In genomic region chr2:105396254-105397024, GRCh38 we compare ENCODE assay signal across 8 cellular contexts. TPM values are rescaled to one million over a fixed set of nuclear protein-coding genes. Genes with fewer than 3 reads are reported as not detected.
DNase-seq lines count a peak whose midpoint lies in the region; ATAC-seq and TF ChIP-seq lines count a peak whose summit lies in the region.

No MANE protein-coding gene starts in this region.

- H3K4me2 ChIP-seq in skeletal muscle satellite cell (ENCODE audit: low read length): peak overlapping the region; percentile 87

- TF ChIP-seq CTCF in esophagus muscularis mucosa (IDR thresholded peaks at IDR 0.05) (no peak), BE2C (IDR thresholded peaks at IDR 0.05; ENCODE audit: low read depth, low read length) (no peak)

- DNase-seq in DMS53 treated with DMSO at 0.1 percent for 48 hours (lab: John Stamatoyannopoulos, UW; ENCODE audit: unreplicated experiment) (peak; percentile 28), RPMI7951 (ENCODE audit: low read depth) (peak; percentile 100), esophagus muscularis mucosa (ENCODE audit: extremely low spot score) (no peak), inferior parietal cortex (ENCODE audit: extremely low spot score) (no peak), MV-4-11 (lab: John Stamatoyannopoulos, UW) (no peak), BE2C (no peak)

- H3K9ac ChIP-seq in skeletal muscle satellite cell (ENCODE audit: low read depth, low read length): peak overlapping the region; percentile 100

- peaks cover 0 to 36% (median 0%) of the 10 kb centered on the region in 4 donors for H3K36me3 ChIP-seq in esophagus muscularis mucosa
- peaks cover 58% of the 10 kb centered on the region for H3K36me3 ChIP-seq in skeletal muscle satellite cell (ENCODE audit: insufficient read depth, low read length)
- H3K36me3 ChIP-seq in BE2C: no peaks in the 10 kb centered on the region; the same call in none of the 2 replicates

- no peak for TF ChIP-seq POLR2A in esophagus muscularis mucosa (IDR thresholded peaks at IDR 0.05; ENCODE audit: low read depth)

- H3K9me3 ChIP-seq in esophagus muscularis mucosa: no peaks in the 10 kb centered on the region
- H3K9me3 ChIP-seq in skeletal muscle satellite cell (replicated peaks; ENCODE audit: low read length): no peaks in the 10 kb centered on the region
- H3K9me3 ChIP-seq in BE2C: no peaks in the 10 kb centered on the region

- H3K27ac ChIP-seq in esophagus muscularis mucosa (replicated peaks in 1 of 4): peak overlapping the region in 3 of 4 donors; percentile 4 to 45 (median 33)

- peak overlapping the region in 3 of 4 donors; percentile 74 to 92 (median 80) for H3K4me3 ChIP-seq in esophagus muscularis mucosa
- H3K4me3 ChIP-seq in skeletal muscle satellite cell (ENCODE audit: low read length): peak overlapping the region; percentile 99
- H3K4me3 ChIP-seq in BE2C (ENCODE audit: low read depth, low read length): no peak overlapping the region

- H3K4me1 ChIP-seq in esophagus muscularis mucosa: peaks cover 45 to 72% (median 66%) of the 10 kb centered on the region in 4 donors
- H3K4me1 ChIP-seq in skeletal muscle satellite cell (ENCODE audit: control insufficient read depth, insufficient read depth, low read length): peaks cover 58% of the 10 kb centered on the region
- 0 out of 2 replicates have a peak, but pooled peaks cover 3% of the 10 kb centered on the region for H3K4me1 ChIP-seq in BE2C

- ATAC-seq in HG03439 (IDR thresholded peaks at IDR 0.05; ENCODE audit: unreplicated experiment): no peak

- H3K27me3 ChIP-seq in esophagus muscularis mucosa (peaks cover 0 to 14% (median 0%) of the 10 kb centered on the region in 4 donors), skeletal muscle satellite cell (ENCODE audit: control insufficient read depth, insufficient read depth, low read length) (no peaks in the 10 kb centered on the region), BE2C (no peaks in the 10 kb centered on the region)

- intact Hi-C loops in esophagus muscularis mucosa (cut with DNase I): loop anchor here (10.0 kb wide), 1 partner anchor 628 kb away; no protein-coding TSS in a partner anchor

- no peak for TF ChIP-seq EP300 in esophagus muscularis mucosa (IDR thresholded peaks at IDR 0.05)

- 80% methylated on average over 12 of the region's 12 CpGs for WGBS in esophagus muscularis mucosa

RNA-seq across cellular contexts. Expression of gene FHL2, which starts 2.4 kb away (rescaled TPM):
- 124 and 149 TPM in 2 replicates for total RNA-seq in RPMI7951 (2014; rRNA removed; shearing (Covaris generic))
- 100 to 1,000 TPM in 1 of 4 donors, 10 to 100 TPM in 3; 81.8 to 114 (median 87.9) TPM for total RNA-seq in esophagus muscularis mucosa
- 117 and 154 TPM in 2 replicates for total RNA-seq in skeletal muscle satellite cell (2012; rRNA removed)
- 47.8 TPM for polyA plus RNA-seq in BE2C (2012; ENCODE audit: insufficient read depth, insufficient read length, low read depth)

RNA-seq across cellular contexts. Expression of gene C2orf49, which starts 59.1 kb away (rescaled TPM):
- 21.7 and 26.2 TPM in 2 replicates for total RNA-seq in RPMI7951 (2014; rRNA removed; shearing (Covaris generic))
- 10 to 100 TPM; 16.4 to 19.5 (median 17.7) TPM for total RNA-seq in esophagus muscularis mucosa
- total RNA-seq in skeletal muscle satellite cell (2012; rRNA removed): 14.0 and 16.5 TPM in 2 replicates
- 13.3 TPM for polyA plus RNA-seq in BE2C (2012; ENCODE audit: insufficient read depth, insufficient read length, low read depth)

Comparison
In these comparisons a context has a peak if more than half of its experiments do, and no peak if none do; other contexts are left out.
1. DNase-seq: peak in DMS53 treated with DMSO at 0.1 percent for 48 hours (single experiment) and RPMI7951 (single experiment); none in esophagus muscularis mucosa (single experiment), inferior parietal cortex (single experiment), MV-4-11 (single experiment) and BE2C (single experiment).